1 cellular context compared by ENCODE assay signal in the genomic region with DNA sequence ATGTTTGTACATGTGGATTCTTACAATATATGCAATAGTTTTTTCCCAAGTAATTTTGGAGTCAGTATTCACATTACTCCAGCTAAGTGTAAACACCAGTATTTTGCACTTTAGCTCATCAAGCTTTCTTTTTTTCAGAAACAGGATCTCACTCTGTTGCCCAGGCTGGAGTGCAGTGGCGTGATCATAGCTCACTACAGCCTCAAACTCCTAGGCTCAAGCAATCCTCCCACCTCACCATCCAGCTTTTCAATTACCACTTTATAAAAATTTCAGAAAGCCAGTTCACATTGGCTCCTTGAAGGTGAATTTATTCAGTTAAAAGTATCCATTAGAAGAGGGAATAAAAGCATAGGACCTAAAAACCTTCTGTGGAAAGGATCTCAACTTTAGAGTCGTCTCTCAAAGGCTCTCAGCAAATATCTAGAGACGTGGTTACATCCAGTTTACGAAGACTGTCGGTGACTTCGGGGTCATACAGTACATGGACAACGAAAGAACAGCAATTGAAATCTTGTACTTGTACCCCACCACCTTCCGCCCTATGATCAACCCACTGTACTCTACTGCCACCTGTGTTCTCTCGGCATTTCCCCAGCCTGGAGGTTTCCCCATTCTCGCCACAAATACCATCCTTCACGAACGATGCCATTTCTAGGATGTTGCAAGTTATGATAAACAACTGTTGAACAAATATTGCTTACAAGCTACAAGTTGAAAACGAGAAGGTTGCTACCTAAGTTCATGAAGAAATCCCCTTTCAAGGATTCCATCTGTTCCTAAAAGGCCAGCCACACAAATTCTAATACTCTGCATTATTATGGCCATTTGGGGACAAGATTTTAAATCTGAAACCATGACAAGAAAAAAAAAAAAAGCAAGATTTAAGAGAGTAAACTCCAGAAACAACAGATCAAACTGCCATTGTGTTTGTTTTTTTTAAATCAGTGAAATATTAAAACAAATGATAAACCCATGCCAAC.
TF ChIP-seq lines count a peak whose summit lies in the region.

No MANE protein-coding gene starts in this region.

TF ChIP-seq in SK-N-SH treated with all-trans-retinoic acid at 6 μM for 48 hours, 23 proteins besides CTCF, POLR2A, EP300 and RAD21 (continued from another document):
- TF ChIP-seq, protein P1, sequence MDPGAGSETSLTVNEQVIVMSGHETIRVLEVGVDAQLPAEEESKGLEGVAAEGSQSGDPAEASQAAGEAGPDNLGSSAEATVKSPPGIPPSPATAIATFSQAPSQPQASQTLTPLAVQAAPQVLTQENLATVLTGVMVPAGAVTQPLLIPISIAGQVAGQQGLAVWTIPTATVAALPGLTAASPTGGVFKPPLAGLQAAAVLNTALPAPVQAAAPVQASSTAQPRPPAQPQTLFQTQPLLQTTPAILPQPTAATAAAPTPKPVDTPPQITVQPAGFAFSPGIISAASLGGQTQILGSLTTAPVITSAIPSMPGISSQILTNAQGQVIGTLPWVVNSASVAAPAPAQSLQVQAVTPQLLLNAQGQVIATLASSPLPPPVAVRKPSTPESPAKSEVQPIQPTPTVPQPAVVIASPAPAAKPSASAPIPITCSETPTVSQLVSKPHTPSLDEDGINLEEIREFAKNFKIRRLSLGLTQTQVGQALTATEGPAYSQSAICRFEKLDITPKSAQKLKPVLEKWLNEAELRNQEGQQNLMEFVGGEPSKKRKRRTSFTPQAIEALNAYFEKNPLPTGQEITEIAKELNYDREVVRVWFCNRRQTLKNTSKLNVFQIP (CRISPR knock-in tag; IDR thresholded peaks at IDR 0.05; ENCODE audit: borderline replicate concordance, low read depth) = no peak
- TF ChIP-seq ZC3H10 (CRISPR knock-in tag; IDR thresholded peaks at IDR 0.05) (no peak), ZNF8 (CRISPR knock-in tag; IDR thresholded peaks at IDR 0.05) (no peak), GLIS3 (CRISPR knock-in tag; IDR thresholded peaks at IDR 0.05) (no peak), PPARA (CRISPR knock-in tag; IDR thresholded peaks at IDR 0.05; ENCODE audit: borderline replicate concordance) (no peak), OSR1 (CRISPR knock-in tag; IDR thresholded peaks at IDR 0.05) (no peak), ARNTL (CRISPR knock-in tag; IDR thresholded peaks at IDR 0.05; ENCODE audit: borderline replicate concordance, low read depth) (no peak), RARB (CRISPR knock-in tag; IDR thresholded peaks at IDR 0.05) (no peak), TCF4 (CRISPR knock-in tag; IDR thresholded peaks at IDR 0.05; ENCODE audit: borderline replicate concordance) (no peak), ZFP30 (CRISPR knock-in tag; IDR thresholded peaks at IDR 0.05) (no peak), ZNF565 (CRISPR knock-in tag; conservative IDR thresholded peaks at IDR 0.05; ENCODE audit: low read depth) (no peak), TOX (CRISPR knock-in tag; IDR thresholded peaks at IDR 0.05; ENCODE audit: borderline replicate concordance) (no peak), ISL1 (CRISPR knock-in tag; IDR thresholded peaks at IDR 0.05) (no peak), ESRRG (CRISPR knock-in tag; IDR thresholded peaks at IDR 0.05) (no peak)
- TF ChIP-seq, protein P2, sequence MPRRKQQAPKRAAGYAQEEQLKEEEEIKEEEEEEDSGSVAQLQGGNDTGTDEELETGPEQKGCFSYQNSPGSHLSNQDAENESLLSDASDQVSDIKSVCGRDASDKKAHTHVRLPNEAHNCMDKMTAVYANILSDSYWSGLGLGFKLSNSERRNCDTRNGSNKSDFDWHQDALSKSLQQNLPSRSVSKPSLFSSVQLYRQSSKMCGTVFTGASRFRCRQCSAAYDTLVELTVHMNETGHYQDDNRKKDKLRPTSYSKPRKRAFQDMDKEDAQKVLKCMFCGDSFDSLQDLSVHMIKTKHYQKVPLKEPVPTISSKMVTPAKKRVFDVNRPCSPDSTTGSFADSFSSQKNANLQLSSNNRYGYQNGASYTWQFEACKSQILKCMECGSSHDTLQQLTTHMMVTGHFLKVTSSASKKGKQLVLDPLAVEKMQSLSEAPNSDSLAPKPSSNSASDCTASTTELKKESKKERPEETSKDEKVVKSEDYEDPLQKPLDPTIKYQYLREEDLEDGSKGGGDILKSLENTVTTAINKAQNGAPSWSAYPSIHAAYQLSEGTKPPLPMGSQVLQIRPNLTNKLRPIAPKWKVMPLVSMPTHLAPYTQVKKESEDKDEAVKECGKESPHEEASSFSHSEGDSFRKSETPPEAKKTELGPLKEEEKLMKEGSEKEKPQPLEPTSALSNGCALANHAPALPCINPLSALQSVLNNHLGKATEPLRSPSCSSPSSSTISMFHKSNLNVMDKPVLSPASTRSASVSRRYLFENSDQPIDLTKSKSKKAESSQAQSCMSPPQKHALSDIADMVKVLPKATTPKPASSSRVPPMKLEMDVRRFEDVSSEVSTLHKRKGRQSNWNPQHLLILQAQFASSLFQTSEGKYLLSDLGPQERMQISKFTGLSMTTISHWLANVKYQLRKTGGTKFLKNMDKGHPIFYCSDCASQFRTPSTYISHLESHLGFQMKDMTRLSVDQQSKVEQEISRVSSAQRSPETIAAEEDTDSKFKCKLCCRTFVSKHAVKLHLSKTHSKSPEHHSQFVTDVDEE (CRISPR knock-in tag; IDR thresholded peaks at IDR 0.05) = no peak
- TF ChIP-seq, protein P3, sequence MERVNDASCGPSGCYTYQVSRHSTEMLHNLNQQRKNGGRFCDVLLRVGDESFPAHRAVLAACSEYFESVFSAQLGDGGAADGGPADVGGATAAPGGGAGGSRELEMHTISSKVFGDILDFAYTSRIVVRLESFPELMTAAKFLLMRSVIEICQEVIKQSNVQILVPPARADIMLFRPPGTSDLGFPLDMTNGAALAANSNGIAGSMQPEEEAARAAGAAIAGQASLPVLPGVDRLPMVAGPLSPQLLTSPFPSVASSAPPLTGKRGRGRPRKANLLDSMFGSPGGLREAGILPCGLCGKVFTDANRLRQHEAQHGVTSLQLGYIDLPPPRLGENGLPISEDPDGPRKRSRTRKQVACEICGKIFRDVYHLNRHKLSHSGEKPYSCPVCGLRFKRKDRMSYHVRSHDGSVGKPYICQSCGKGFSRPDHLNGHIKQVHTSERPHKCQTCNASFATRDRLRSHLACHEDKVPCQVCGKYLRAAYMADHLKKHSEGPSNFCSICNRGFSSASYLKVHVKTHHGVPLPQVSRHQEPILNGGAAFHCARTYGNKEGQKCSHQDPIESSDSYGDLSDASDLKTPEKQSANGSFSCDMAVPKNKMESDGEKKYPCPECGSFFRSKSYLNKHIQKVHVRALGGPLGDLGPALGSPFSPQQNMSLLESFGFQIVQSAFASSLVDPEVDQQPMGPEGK (CRISPR knock-in tag; IDR thresholded peaks at IDR 0.05; ENCODE audit: borderline replicate concordance) = no peak
- TF ChIP-seq, protein P4, sequence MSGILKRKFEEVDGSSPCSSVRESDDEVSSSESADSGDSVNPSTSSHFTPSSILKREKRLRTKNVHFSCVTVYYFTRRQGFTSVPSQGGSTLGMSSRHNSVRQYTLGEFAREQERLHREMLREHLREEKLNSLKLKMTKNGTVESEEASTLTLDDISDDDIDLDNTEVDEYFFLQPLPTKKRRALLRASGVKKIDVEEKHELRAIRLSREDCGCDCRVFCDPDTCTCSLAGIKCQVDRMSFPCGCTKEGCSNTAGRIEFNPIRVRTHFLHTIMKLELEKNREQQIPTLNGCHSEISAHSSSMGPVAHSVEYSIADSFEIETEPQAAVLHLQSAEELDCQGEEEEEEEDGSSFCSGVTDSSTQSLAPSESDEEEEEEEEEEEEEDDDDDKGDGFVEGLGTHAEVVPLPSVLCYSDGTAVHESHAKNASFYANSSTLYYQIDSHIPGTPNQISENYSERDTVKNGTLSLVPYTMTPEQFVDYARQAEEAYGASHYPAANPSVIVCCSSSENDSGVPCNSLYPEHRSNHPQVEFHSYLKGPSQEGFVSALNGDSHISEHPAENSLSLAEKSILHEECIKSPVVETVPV (CRISPR knock-in tag; IDR thresholded peaks at IDR 0.05) = no peak
